Comparison of ENCODE assay signal across 8 cellular contexts in the genomic region with DNA sequence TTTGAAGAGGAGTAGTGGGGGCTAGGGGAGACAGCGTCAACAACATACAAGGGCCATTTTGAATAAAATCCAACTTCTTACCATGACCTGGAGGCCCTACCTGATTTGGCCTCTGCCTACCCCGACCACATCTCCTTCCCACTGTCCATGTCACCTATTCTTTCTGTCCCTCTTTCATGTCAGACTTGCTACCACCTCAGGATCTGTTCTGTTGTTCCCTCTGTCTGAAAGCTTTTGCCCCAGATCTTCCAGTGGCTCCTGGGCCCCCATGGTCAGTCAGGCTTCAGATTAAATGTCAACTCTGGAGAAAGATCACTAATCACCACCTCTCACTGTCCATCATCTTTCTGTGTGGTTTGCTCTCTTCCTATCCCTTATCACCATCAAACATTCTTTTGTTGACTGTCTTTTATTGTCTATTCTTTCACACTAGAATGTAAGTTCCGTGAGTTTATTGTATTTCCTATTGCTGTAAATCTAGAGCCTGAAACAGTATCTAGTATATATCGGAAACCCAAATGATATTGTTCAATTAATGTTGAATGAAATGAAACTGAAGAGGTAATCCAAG. TPM values are rescaled to one million over a fixed set of nuclear protein-coding genes. Genes with fewer than 3 reads are reported as not detected.
A peak's percentile ranks its signal among the peaks of the same experiment; 100 is the strongest.
DNase-seq lines count a peak whose midpoint lies in the region; ATAC-seq and TF ChIP-seq lines count a peak whose summit lies in the region.

No MANE protein-coding gene starts in this region.

- H3K79me2 ChIP-seq in H9 (ENCODE audit: insufficient read depth, low read length) (peaks cover 11% of the 10 kb centered on the region; the same call in 1 of the 2 replicates), SU-DHL-6 (ENCODE audit: insufficient read depth, low read length) (peaks cover 8% of the 10 kb centered on the region; the same call in 1 of the 2 replicates)

- H3K9ac ChIP-seq in H9 (ENCODE audit: extremely low read depth, insufficient read length, low read length), result no peak overlapping the region
- no peak overlapping the region for H3K9ac ChIP-seq in SU-DHL-6 (ENCODE audit: low read length)

- H3K9me3 ChIP-seq in H9 (ENCODE audit: control insufficient read depth, low read depth, low read length), result no peaks in the 10 kb centered on the region
- H3K9me3 ChIP-seq in SU-DHL-6 (ENCODE audit: insufficient read depth, low read length), result no peaks in the 10 kb centered on the region
- no peaks in the 10 kb centered on the region for H3K9me3 ChIP-seq in esophagus muscularis mucosa
- no peaks in the 10 kb centered on the region for H3K9me3 ChIP-seq in gastrocnemius medialis

- H3K27me3 ChIP-seq in H9 (ENCODE audit: insufficient read depth, low read length) (no peaks in the 10 kb centered on the region), SU-DHL-6 (ENCODE audit: low read length) (no peaks in the 10 kb centered on the region), esophagus muscularis mucosa (no peaks in the 10 kb centered on the region), gastrocnemius medialis (no peaks in the 10 kb centered on the region)

- no peak overlapping the region for H2BK20ac ChIP-seq in H9 (ENCODE audit: low read depth, low read length, poor library complexity, severe bottlenecking)

- peak overlapping the region; percentile 89 to 92; a peak in 3 of 5 replicates for H3K4me3 Mint-ChIP-seq in H9

- no peak overlapping the region for H3T11ph ChIP-seq in H9 (ENCODE audit: low read length)

- no peak for DNase-seq in H9
- DNase-seq in esophagus muscularis mucosa (ENCODE audit: extremely low spot score), result no peak
- DNase-seq in gastrocnemius medialis, result no peak
- DNase-seq in NCI-H1092 (lab: John Stamatoyannopoulos, UW), result no peak

- H3K27ac ChIP-seq in H9 (ENCODE audit: insufficient read length, low read depth, low read length), result no peak overlapping the region
- H3K27ac ChIP-seq in SU-DHL-6 (ENCODE audit: low read depth, low read length), result no peak overlapping the region
- peak overlapping the region; percentile 89 to 97 (median 94) for H3K27ac ChIP-seq in esophagus muscularis mucosa (replicated peaks in 1 of 4)
- H3K27ac ChIP-seq in gastrocnemius medialis, result peak overlapping the region; percentile 91 to 97 (median 94)

- H3K4me3 ChIP-seq in SU-DHL-6 (ENCODE audit: insufficient read depth, low read length, poor library complexity, severe bottlenecking) (peak overlapping the region; percentile 10), esophagus muscularis mucosa (peak overlapping the region; percentile 78 to 95 (median 90)), gastrocnemius medialis (peak overlapping the region; percentile 80 to 99 (median 89))

- H4K91ac ChIP-seq in H9 (ENCODE audit: insufficient read length, low read depth, low read length), result no peak overlapping the region

- WGBS in H9 (ENCODE audit: extremely low coverage, insufficient read length, low lambda C conversion rate), result no CpG with 5 or more reads among the region's 4 CpGs
- 87% methylated on average over 4 of the region's 4 CpGs for WGBS in esophagus muscularis mucosa

- TF ChIP-seq POLR2A in esophagus muscularis mucosa (IDR thresholded peaks at IDR 0.05; ENCODE audit: low read depth), result no peak
- TF ChIP-seq POLR2A in gastrocnemius medialis (IDR thresholded peaks at IDR 0.05), result no peak

- no peaks in the 10 kb centered on the region for H3K9me3 Mint-ChIP-seq in H9

- no peaks in the 10 kb centered on the region; the same call in none of the 2 replicates for H3K27me3 Mint-ChIP-seq in H9 (ENCODE audit: low read depth)

- H4K8ac ChIP-seq in H9 (replicated peaks; ENCODE audit: insufficient read length, low read depth, low read length), result no peak overlapping the region

- no peaks in the 10 kb centered on the region for H3K9me2 ChIP-seq in SU-DHL-6 (replicated peaks; ENCODE audit: insufficient read depth, low read length)

- H4K5ac ChIP-seq in H9 (ENCODE audit: insufficient read length, low read depth, low read length), result no peak overlapping the region

- no peak overlapping the region for H3K4ac ChIP-seq in H9 (ENCODE audit: low read depth, low read length)

- H4K20me1 ChIP-seq in H9 (ENCODE audit: control insufficient read depth, insufficient read depth, insufficient read length) (no peaks in the 10 kb centered on the region), SU-DHL-6 (ENCODE audit: low read depth, low read length) (no peaks in the 10 kb centered on the region)

- H2BK15ac ChIP-seq in H9 (ENCODE audit: low read depth, low read length), result no peak overlapping the region

- H3K4me1 ChIP-seq in H9 (ENCODE audit: insufficient read depth, low read length) (peaks cover 2% of the 10 kb centered on the region; the same call in 1 of the 2 replicates), esophagus muscularis mucosa (peaks cover 22 to 55% (median 48%) of the 10 kb centered on the region in 4 donors), gastrocnemius medialis (peaks cover 33 to 36% of the 10 kb centered on the region in 2 donors)

- H3K4me2 ChIP-seq in H9 (ENCODE audit: insufficient read depth, insufficient read length, low read length), result no peak overlapping the region
- H3K4me2 ChIP-seq in SU-DHL-6 (ENCODE audit: low read depth, low read length, poor library complexity, severe bottlenecking), result peak overlapping the region; percentile 41

- no peak overlapping the region for H2BK12ac ChIP-seq in H9 (ENCODE audit: insufficient read length, low read depth, low read length)

- no peaks in the 10 kb centered on the region for H3K79me1 ChIP-seq in H9 (ENCODE audit: insufficient read depth, low read depth, low read length, poor library complexity, severe bottlenecking)

- ATAC-seq in gastrocnemius medialis, result no peak
- ATAC-seq in activated CD4-positive, CD25-positive, alpha-beta regulatory T cell treated with anti-CD3 and anti-CD28 coated beads, Interleukin-2, amount 50 U/mL, for 24 hours, result no peak
- no peak for ATAC-seq in GM19463 (IDR thresholded peaks at IDR 0.05; ENCODE audit: unreplicated experiment)
- ATAC-seq in GM21528 (IDR thresholded peaks at IDR 0.05; ENCODE audit: low FRiP score, unreplicated experiment), result no peak

- TF ChIP-seq EP300 in esophagus muscularis mucosa (IDR thresholded peaks at IDR 0.05), result no peak

- H3F3A ChIP-seq in SU-DHL-6 (ENCODE audit: insufficient read depth), result no peaks in the 10 kb centered on the region; the same call in 1 of the 2 replicates

- no peaks in the 10 kb centered on the region for H3K36me3 ChIP-seq in SU-DHL-6 (ENCODE audit: low read length)
- no peaks in the 10 kb centered on the region for H3K36me3 ChIP-seq in esophagus muscularis mucosa
- H3K36me3 ChIP-seq in gastrocnemius medialis, result no peaks in the 10 kb centered on the region

- H3K4me1 Mint-ChIP-seq in H9, result peaks cover 30 to 31% of the 10 kb centered on the region in 2 experiments

- H2AFZ ChIP-seq in H9 (ENCODE audit: low read length) (no peak overlapping the region), SU-DHL-6 (ENCODE audit: low read depth, low read length, severe bottlenecking) (peak overlapping the region; percentile 97)

- no peak overlapping the region for H2BK5ac ChIP-seq in H9 (ENCODE audit: insufficient read length, low read length)

- H3K23ac ChIP-seq in H9 (ENCODE audit: insufficient read length, low read depth, low read length), result no peak overlapping the region

- TF ChIP-seq CTCF in H9 (conservative IDR thresholded peaks at IDR 0.05), result no peak
- TF ChIP-seq CTCF in SU-DHL-6 (IDR thresholded peaks at IDR 0.05; ENCODE audit: insufficient read depth, low read length, poor library complexity, severe bottlenecking), result no peak
- no peak for TF ChIP-seq CTCF in esophagus muscularis mucosa (IDR thresholded peaks at IDR 0.05)
- no peak for TF ChIP-seq CTCF in gastrocnemius medialis (IDR thresholded peaks at IDR 0.05 in 4 of 5, conservative IDR thresholded peaks at IDR 0.05 in 1 of 5)

- no peak overlapping the region for H3K18ac ChIP-seq in H9 (ENCODE audit: insufficient read length, low read depth, low read length)

- peaks cover 7% of the 10 kb centered on the region for H3K23me2 ChIP-seq in H9 (ENCODE audit: insufficient read length, low read depth, low read length, poor library complexity, severe bottlenecking)

- in situ Hi-C loops in gastrocnemius medialis (cut with MboI; ENCODE audit: low sequenced_read_pairs in 4 of 4), result no loop called here

- H3K27ac Mint-ChIP-seq in H9, result peak overlapping the region in 1 of 3 experiments; percentile 48; a peak in 1 of 7 replicates

- no peak overlapping the region for H2AK5ac ChIP-seq in H9 (ENCODE audit: insufficient read length, low read length)

- no peak overlapping the region for H3K14ac ChIP-seq in H9 (ENCODE audit: insufficient read depth, low read length)

- H3K36me3 Mint-ChIP-seq in H9 (ENCODE audit: insufficient read depth in 1 of 3, low read depth in 3 of 3), result peaks cover 0 to 4% (median 0%) of the 10 kb centered on the region in 3 experiments; a peak in 2 of 7 replicates

- no peak overlapping the region for H2BK120ac ChIP-seq in H9 (ENCODE audit: low read depth, low read length, poor library complexity, severe bottlenecking)

- H3K56ac ChIP-seq in H9 (ENCODE audit: insufficient read length, low read depth, low read length), result no peak overlapping the region

- intact Hi-C loops in esophagus muscularis mucosa (cut with DNase I) (no loop called here), gastrocnemius medialis (cut with DNase I; ENCODE audit: low total_unique reads) (loop anchor here (2.0 to 10.0 kb wide), 7 partner anchors 32 to 952 kb away; a partner anchor contains a TSS)

RNA-seq across cellular contexts. Expression of a gene that starts 31.2 kb away (rescaled TPM):
- total RNA-seq in H9 (2021), result 28.1 and 29.3 TPM in 2 replicates
- total RNA-seq in esophagus muscularis mucosa, result 100 to 1,000 TPM; 106 to 166 (median 121) TPM
- 100 to 1,000 TPM in 1 of 4 donors, 10 to 100 TPM in 3; 50.1 to 102 (median 60.4) TPM for total RNA-seq in gastrocnemius medialis

Comparison
In these comparisons a context has a peak if more than half of its experiments do, and no peak if none do; other contexts are left out.
1. H3K27ac ChIP-seq: peak in esophagus muscularis mucosa (4 of 4) and gastrocnemius medialis (4 of 4); none in H9 (single experiment) and SU-DHL-6 (single experiment).
2. H3K4me3 ChIP-seq: peak in every context shown above with its lines; median percentile 90 in esophagus muscularis mucosa; 89 in gastrocnemius medialis; 10 in SU-DHL-6.